ENCODE assay signal across 28 cellular contexts in the genomic region with DNA sequence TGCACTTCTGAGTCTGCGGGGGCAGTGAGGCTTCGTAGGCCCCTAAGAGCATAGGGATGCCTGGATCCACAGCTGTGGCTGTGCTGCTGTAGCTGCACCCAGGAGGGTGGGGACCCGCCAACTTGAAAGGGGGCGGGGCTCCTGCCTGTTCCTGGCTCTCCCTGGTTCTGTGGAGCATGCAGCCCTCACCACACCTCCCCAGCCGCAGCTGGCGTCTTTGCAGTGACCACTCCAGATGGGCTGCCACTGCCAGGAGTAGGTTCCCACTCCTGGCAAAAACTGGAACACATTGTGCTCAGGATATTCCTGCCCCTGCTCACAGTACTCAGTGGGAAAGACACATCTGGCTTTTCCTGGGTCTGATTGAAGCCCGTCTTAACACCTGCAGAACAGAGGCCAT.
DNase-seq lines count a peak whose midpoint lies in the region; ATAC-seq and TF ChIP-seq lines count a peak whose summit lies in the region.
"Had no signal": no experiment of that assay in that cellular context is flagged by ENCODE, and none has a peak within 500 bp of the region (broad histone marks: within the 10 kb centered on the region; RNA-seq: fewer than 3 reads in every experiment).

No MANE protein-coding gene starts in this region.

- POLR2A ChIA-PET in HEK293 (lab: Yijun Ruan, JAX), result no interaction called here

- H3K36me3 Mint-ChIP-seq in nephron progenitor cell (ENCODE audit: low read depth), result peaks cover 13% of the 10 kb centered on the region

- TF ChIP-seq CTCF in HEK293 (tag by site-specific recombination; IDR thresholded peaks at IDR 0.05) (no peak), nephron progenitor cell (IDR thresholded peaks at IDR 0.05) (no peak)

- H3K4me3 ChIP-seq in HEK293 (ENCODE audit: low read depth, low read length), result no peak overlapping the region
- H3K4me3 ChIP-seq: A549, adrenal gland, gastroesophageal sphincter, Peyer's patch, SJCRH30 had no signal

- CTCF ChIA-PET in HEK293 (lab: Yijun Ruan, JAX), result no interaction called here

- no peaks in the 10 kb centered on the region for H3K4me1 ChIP-seq in HEK293 (ENCODE audit: control insufficient read depth, insufficient read depth, low read length)
- H3K4me1 ChIP-seq: A549, adrenal gland, gastroesophageal sphincter, Peyer's patch, SJCRH30 had no signal

- H3K27me3 Mint-ChIP-seq in nephron progenitor cell (ENCODE audit: low read depth, poor library complexity), result no peaks in the 10 kb centered on the region
- H3K27me3 Mint-ChIP-seq: activated CD8-positive, alpha-beta memory T cell treated with anti-CD3 and anti-CD28 coated beads, Interleukin-2, amount 10 ng/mL, durations not matched to agents 7 days and 5 days; CD8-positive, alpha-beta memory T cell had no signal

- ATAC-seq in HG02678 (IDR thresholded peaks at IDR 0.05; ENCODE audit: unreplicated experiment) (no peak), GM18868 (IDR thresholded peaks at IDR 0.05; ENCODE audit: unreplicated experiment) (no peak)
- ATAC-seq: activated CD8-positive, alpha-beta memory T cell treated with anti-CD3 and anti-CD28 coated beads, Interleukin-2, amount 10 ng/mL, durations not matched to agents 7 days and 5 days; activated T-cell treated with anti-CD3 and anti-CD28 coated beads, Interleukin-2, amount 50 U/mL, for 72 hours; gastroesophageal sphincter; left ventricle myocardium superior had no signal

- peaks cover 17 to 48% of the 10 kb centered on the region in 2 experiments for H3K36me3 ChIP-seq in HEK293 (ENCODE audit: control insufficient read depth in 2 of 2, insufficient read depth in 1 of 2, low read length in 2 of 2)
- H3K36me3 ChIP-seq: adrenal gland, brain microvascular endothelial cell, gastroesophageal sphincter, Peyer's patch, SJCRH30 had no signal

- peak; percentile 48 for DNase-seq in activated effector memory CD4-positive, alpha-beta T cell treated with anti-CD3 and anti-CD28 coated beads, Interleukin-2, amount 50 U/mL, for 16 hours
- DNase-seq in activated effector memory CD4-positive, alpha-beta T cell treated with Interleukin-2 at 50 U/mL for 16 hours, result no peak
- DNase-seq in nephron progenitor cell, result peak; percentile 11
- DNase-seq: activated CD4-positive, CD25-positive, alpha-beta regulatory T cell; activated CD8-positive, alpha-beta memory T cell treated with anti-CD3 and anti-CD28 coated beads, Interleukin-2, amount 10 ng/mL, durations not matched to agents 7 days and 5 days; activated naive CD4-positive, alpha-beta T cell treated with anti-CD3 and anti-CD28 coated beads for 36 hours; activated T-cell treated with anti-CD3 and anti-CD28 coated beads, Interleukin-2, amount 50 U/mL, for 72 hours; adrenal gland; AML-193; brain microvascular endothelial cell; CD8-positive, alpha-beta memory T cell; hippocampal formation; Kasumi-1; left ventricle myocardium superior; MV-4-11; NCI-H146; NCI-H2107; NCI-H510A; occipital lobe; Peyer's patch; stimulated activated CD8-positive, alpha-beta memory T cell treated with anti-CD3 and anti-CD28 coated beads, Interleukin-4, amount 100 ng/mL, for 48 hours; trophoblast cell had no signal

- no peak overlapping the region for H3K4me3 Mint-ChIP-seq in nephron progenitor cell
- H3K4me3 Mint-ChIP-seq: activated CD8-positive, alpha-beta memory T cell treated with anti-CD3 and anti-CD28 coated beads, Interleukin-2, amount 10 ng/mL, durations not matched to agents 7 days and 5 days; activated naive CD4-positive, alpha-beta T cell treated with anti-CD3 and anti-CD28 coated beads for 36 hours; activated T-cell treated with anti-CD3 and anti-CD28 coated beads, Interleukin-2, amount 50 U/mL, for 72 hours; CD8-positive, alpha-beta memory T cell had no signal

- peak overlapping the region; percentile 54 for H3K27ac Mint-ChIP-seq in nephron progenitor cell
- H3K27ac Mint-ChIP-seq: activated CD8-positive, alpha-beta memory T cell treated with anti-CD3 and anti-CD28 coated beads, Interleukin-2, amount 10 ng/mL, durations not matched to agents 7 days and 5 days; activated naive CD4-positive, alpha-beta T cell treated with anti-CD3 and anti-CD28 coated beads for 36 hours; activated T-cell treated with anti-CD3 and anti-CD28 coated beads, Interleukin-2, amount 50 U/mL, for 72 hours had no signal

- H3K9me3 ChIP-seq in HEK293 (ENCODE audit: control insufficient read depth, insufficient read depth, low read depth, low read length), result no peaks in the 10 kb centered on the region
- H3K9me3 ChIP-seq: A549, adrenal gland, gastroesophageal sphincter, Peyer's patch, SJCRH30 had no signal

- H3K9me3 Mint-ChIP-seq in nephron progenitor cell, result no peaks in the 10 kb centered on the region
- H3K9me3 Mint-ChIP-seq: activated naive CD4-positive, alpha-beta T cell treated with anti-CD3 and anti-CD28 coated beads for 36 hours; activated T-cell treated with anti-CD3 and anti-CD28 coated beads, Interleukin-2, amount 50 U/mL, for 72 hours; CD8-positive, alpha-beta memory T cell had no signal

- no peak overlapping the region for H3K27ac ChIP-seq in HEK293 (ENCODE audit: extremely low read depth, low read depth, low read length)
- H3K27ac ChIP-seq: A549, adrenal gland, brain microvascular endothelial cell, gastroesophageal sphincter, Peyer's patch, SJCRH30 had no signal

- no peaks in the 10 kb centered on the region for H3K4me1 Mint-ChIP-seq in nephron progenitor cell
- H3K4me1 Mint-ChIP-seq: activated CD8-positive, alpha-beta memory T cell treated with anti-CD3 and anti-CD28 coated beads, Interleukin-2, amount 10 ng/mL, durations not matched to agents 7 days and 5 days; CD8-positive, alpha-beta memory T cell had no signal

TF ChIP-seq in HEK293, 187 proteins besides CTCF, POLR2A, EP300 and RAD21 (continues in another document):
- no peak for TF ChIP-seq ZNF214 (tag by site-specific recombination; IDR thresholded peaks at IDR 0.05; ENCODE audit: borderline replicate concordance)
- no peak for TF ChIP-seq GLIS1 (tag by site-specific recombination; IDR thresholded peaks at IDR 0.05)
- no peak for TF ChIP-seq ZNF146 (tag by site-specific recombination; IDR thresholded peaks at IDR 0.05)
- no peak for TF ChIP-seq ZNF133 (tag by site-specific recombination; IDR thresholded peaks at IDR 0.05)
- TF ChIP-seq SP3 (tag by site-specific recombination; IDR thresholded peaks at IDR 0.05), result no peak
- TF ChIP-seq ZNF23 (tag by site-specific recombination; IDR thresholded peaks at IDR 0.05; ENCODE audit: borderline replicate concordance), result no peak
- peak; percentile 38; the same call in 1 of the 2 replicates for TF ChIP-seq EGR2 (tag by site-specific recombination; IDR thresholded peaks at IDR 0.05; ENCODE audit: low read depth)
- TF ChIP-seq, protein P1, sequence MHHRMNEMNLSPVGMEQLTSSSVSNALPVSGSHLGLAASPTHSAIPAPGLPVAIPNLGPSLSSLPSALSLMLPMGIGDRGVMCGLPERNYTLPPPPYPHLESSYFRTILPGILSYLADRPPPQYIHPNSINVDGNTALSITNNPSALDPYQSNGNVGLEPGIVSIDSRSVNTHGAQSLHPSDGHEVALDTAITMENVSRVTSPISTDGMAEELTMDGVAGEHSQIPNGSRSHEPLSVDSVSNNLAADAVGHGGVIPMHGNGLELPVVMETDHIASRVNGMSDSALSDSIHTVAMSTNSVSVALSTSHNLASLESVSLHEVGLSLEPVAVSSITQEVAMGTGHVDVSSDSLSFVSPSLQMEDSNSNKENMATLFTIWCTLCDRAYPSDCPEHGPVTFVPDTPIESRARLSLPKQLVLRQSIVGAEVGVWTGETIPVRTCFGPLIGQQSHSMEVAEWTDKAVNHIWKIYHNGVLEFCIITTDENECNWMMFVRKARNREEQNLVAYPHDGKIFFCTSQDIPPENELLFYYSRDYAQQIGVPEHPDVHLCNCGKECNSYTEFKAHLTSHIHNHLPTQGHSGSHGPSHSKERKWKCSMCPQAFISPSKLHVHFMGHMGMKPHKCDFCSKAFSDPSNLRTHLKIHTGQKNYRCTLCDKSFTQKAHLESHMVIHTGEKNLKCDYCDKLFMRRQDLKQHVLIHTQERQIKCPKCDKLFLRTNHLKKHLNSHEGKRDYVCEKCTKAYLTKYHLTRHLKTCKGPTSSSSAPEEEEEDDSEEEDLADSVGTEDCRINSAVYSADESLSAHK (tag by site-specific recombination; IDR thresholded peaks at IDR 0.05), result no peak
- TF ChIP-seq KLF9 (tag by site-specific recombination; IDR thresholded peaks at IDR 0.05; ENCODE audit: low read depth), result peak; percentile 52
- no peak for TF ChIP-seq ZBTB7A (tag by site-specific recombination; IDR thresholded peaks at IDR 0.05; ENCODE audit: low read depth)
- TF ChIP-seq, protein P2, sequence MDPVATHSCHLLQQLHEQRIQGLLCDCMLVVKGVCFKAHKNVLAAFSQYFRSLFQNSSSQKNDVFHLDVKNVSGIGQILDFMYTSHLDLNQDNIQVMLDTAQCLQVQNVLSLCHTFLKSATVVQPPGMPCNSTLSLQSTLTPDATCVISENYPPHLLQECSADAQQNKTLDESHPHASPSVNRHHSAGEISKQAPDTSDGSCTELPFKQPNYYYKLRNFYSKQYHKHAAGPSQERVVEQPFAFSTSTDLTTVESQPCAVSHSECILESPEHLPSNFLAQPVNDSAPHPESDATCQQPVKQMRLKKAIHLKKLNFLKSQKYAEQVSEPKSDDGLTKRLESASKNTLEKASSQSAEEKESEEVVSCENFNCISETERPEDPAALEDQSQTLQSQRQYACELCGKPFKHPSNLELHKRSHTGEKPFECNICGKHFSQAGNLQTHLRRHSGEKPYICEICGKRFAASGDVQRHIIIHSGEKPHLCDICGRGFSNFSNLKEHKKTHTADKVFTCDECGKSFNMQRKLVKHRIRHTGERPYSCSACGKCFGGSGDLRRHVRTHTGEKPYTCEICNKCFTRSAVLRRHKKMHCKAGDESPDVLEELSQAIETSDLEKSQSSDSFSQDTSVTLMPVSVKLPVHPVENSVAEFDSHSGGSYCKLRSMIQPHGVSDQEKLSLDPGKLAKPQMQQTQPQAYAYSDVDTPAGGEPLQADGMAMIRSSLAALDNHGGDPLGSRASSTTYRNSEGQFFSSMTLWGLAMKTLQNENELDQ (tag by site-specific recombination; IDR thresholded peaks at IDR 0.05; ENCODE audit: low read depth), result no peak
